ENCODE assay signal across 8 cellular contexts in genomic region chr21:37009740-37010341, GRCh38. TPM values are rescaled to one million over a fixed set of nuclear protein-coding genes. Genes with fewer than 3 reads are reported as not detected.
DNase-seq lines count a peak whose midpoint lies in the region; ATAC-seq and TF ChIP-seq lines count a peak whose summit lies in the region.

No MANE protein-coding gene starts in this region.

- no peaks in the 10 kb centered on the region for H3K36me3 Mint-ChIP-seq in activated B cell treated with CpG ODN at 0.5 μM for 24 hours (ENCODE audit: low read depth)

- POLR2A ChIA-PET in activated B cell treated with CpG ODN at 0.5 μM for 24 hours (lab: Charles Lee) = interaction anchor here (1.4 kb wide), 1 partner anchor 20 kb away, joined by 5 read pairs; no protein-coding TSS in a partner anchor

- peaks cover 46% of the 10 kb centered on the region for H3K27me3 Mint-ChIP-seq in activated B cell treated with CpG ODN at 0.5 μM for 24 hours

- no peaks in the 10 kb centered on the region for H3K9me3 Mint-ChIP-seq in activated B cell treated with CpG ODN at 0.5 μM for 24 hours

- ATAC-seq in GM18867 (IDR thresholded peaks at IDR 0.05; ENCODE audit: unreplicated experiment) = peak; percentile 83
- ATAC-seq in HG03139 (IDR thresholded peaks at IDR 0.05; ENCODE audit: unreplicated experiment) = peak; percentile 97
- ATAC-seq in activated B cell treated with CpG ODN at 0.5 μM for 24 hours (ENCODE audit: low read depth) = peak; percentile 85

- H3K4me1 Mint-ChIP-seq in activated B cell treated with CpG ODN at 0.5 μM for 24 hours = peaks cover 19% of the 10 kb centered on the region

- H3K27ac ChIP-seq in caudate nucleus (ENCODE audit: low read depth, low read length) = no peak overlapping the region

- H3K27ac Mint-ChIP-seq in activated B cell treated with CpG ODN at 0.5 μM for 24 hours = no peak overlapping the region

- intact Hi-C loops in activated B cell treated with CpG ODN at 0.5 μM for 24 hours (cut with micrococcal nuclease) = loop anchor here (1.0 to 5.0 kb wide), 3 partner anchors 33 to 71 kb away; partner anchors contain the start of genes PIGP and TTC3

- peak overlapping the region; percentile 39 for H3K4me3 Mint-ChIP-seq in activated B cell treated with CpG ODN at 0.5 μM for 24 hours

- DNase-seq in ACHN (peak; percentile 86), NCI-H2196 treated with DMSO at 0.1 percent for 48 hours (lab: John Stamatoyannopoulos, UW; ENCODE audit: unreplicated experiment) (peak; percentile 94), activated B cell treated with CpG ODN at 0.5 μM for 24 hours (peak; percentile 62), caudate nucleus (lab: John Stamatoyannopoulos, UW) (peak in 59 of 61 donors; percentile 6 to 85 (median 48)), islet precursor cell (peak; percentile 95)
- peak; percentile 70 to 74 for DNase-seq in stimulated activated CD4-positive, alpha-beta T cell treated with anti-CD3 and anti-CD28 coated beads, Interleukin-15, amount 100 ng/mL, for 48 hours (ENCODE audit: low read depth in 2 of 2)

- CTCF ChIA-PET in activated B cell treated with CpG ODN at 0.5 μM for 24 hours (lab: Charles Lee) = interaction anchor here (1.0 to 1.6 kb wide), 7 partner anchors 17 to 379 kb away, joined by 3 to 11 read pairs (median 4); no protein-coding TSS in a partner anchor

- TF ChIP-seq CTCF in activated B cell treated with CpG ODN at 0.5 μM for 24 hours (IDR thresholded peaks at IDR 0.05) = no peak

- in situ Hi-C loops in ACHN (cut with HindIII; ENCODE audit: low pct_ligation_motif_present, low pct_unique_long_range_greater_than_20kb, low sequenced_read_pairs) = no loop called here

RNA-seq across cellular contexts. Expression of gene RIPPLY3, which starts 3.3 kb away (rescaled TPM):
- total RNA-seq in activated B cell treated with CpG ODN at 0.5 μM for 24 hours = not detected in 2 replicates

RNA-seq across cellular contexts. Expression of gene HLCS, which starts 43.4 kb away (rescaled TPM):
- 8.1 and 10.6 TPM in 2 replicates for total RNA-seq in activated B cell treated with CpG ODN at 0.5 μM for 24 hours
